Comparison of ENCODE assay signal across 15 cellular contexts in the genomic region with DNA sequence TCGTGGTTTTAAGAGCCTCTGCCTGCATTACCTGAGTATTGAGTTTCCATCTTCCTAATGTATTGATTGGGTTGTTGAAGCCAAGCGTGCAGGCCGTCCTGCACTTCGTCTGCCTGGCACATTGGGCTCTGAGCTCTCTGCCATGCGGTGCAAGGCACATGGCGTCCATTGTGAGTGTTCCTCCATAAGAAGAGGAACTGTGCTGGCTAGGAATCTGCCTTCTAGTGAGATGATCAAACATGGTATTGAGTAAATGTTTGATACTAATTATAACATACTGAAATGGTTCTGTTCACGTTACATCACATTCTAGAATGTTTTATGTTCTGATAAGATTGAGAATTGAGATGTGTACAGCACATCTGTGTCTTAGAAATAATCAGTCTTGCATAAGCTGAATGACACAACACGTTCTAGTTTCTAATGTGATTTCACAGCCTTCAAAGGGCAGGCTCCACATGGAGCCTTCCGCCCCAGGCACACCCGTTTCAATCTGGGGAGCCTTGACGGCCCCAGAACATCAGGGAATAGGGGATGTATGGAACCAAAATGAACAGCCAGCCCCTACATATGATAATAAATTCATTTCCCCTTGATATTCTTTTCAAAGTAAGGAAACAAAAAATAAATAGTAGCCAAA. TPM values are rescaled to one million over a fixed set of nuclear protein-coding genes. Genes with fewer than 3 reads are reported as not detected.
A peak's percentile ranks its signal among the peaks of the same experiment; 100 is the strongest.
DNase-seq lines count a peak whose midpoint lies in the region; ATAC-seq and TF ChIP-seq lines count a peak whose summit lies in the region.
"Had no signal": no experiment of that assay in that cellular context is flagged by ENCODE, and none has a peak within 500 bp of the region (broad histone marks: within the 10 kb centered on the region; RNA-seq: fewer than 3 reads in every experiment).

No MANE protein-coding gene starts in this region.

- DNase-seq in GM23338 (ENCODE audit: low spot score) (no peak), NOMO-1 treated with dmso at 0.1 percent for 144 hours (lab: John Stamatoyannopoulos, UW; ENCODE audit: unreplicated experiment) (peak; percentile 10), neural progenitor cell (ENCODE audit: low spot score) (no peak), DMS79 treated with DMSO at 0.1 percent for 48 hours (lab: John Stamatoyannopoulos, UW) (no peak), Kasumi-1 (lab: John Stamatoyannopoulos, UW) (no peak)
- DNase-seq: activated CD8-positive, alpha-beta memory T cell treated with anti-CD3 and anti-CD28 coated beads for 24 hours; AML-193; dermis blood vessel endothelial cell; NCI-H187 treated with DMSO at 0.1 percent for 48 hours; NCI-H510A; psoas muscle; stimulated activated CD4-positive, alpha-beta T cell treated with anti-CD3 and anti-CD28 coated beads, Interleukin-12 subunit alpha, Interleukin-12 subunit beta, amount 100 ng/mL, for 4 hours had no signal

- H3F3A ChIP-seq in GM23338 (replicated peaks; ENCODE audit: low read depth): peaks cover 9% of the 10 kb centered on the region; the same call in 1 of the 2 replicates
- H3F3A ChIP-seq in neural progenitor cell (ENCODE audit: low read depth): peaks cover 14% of the 10 kb centered on the region

- no peak overlapping the region for H3K9ac ChIP-seq in neural progenitor cell

- ATAC-seq in GM23338 (no peak), HG02798 (IDR thresholded peaks at IDR 0.05; ENCODE audit: poor library complexity, unreplicated experiment) (no peak)
- ATAC-seq: psoas muscle had no signal

- H3K4me1 ChIP-seq in GM23338 (ENCODE audit: insufficient read depth) (peaks cover 43% of the 10 kb centered on the region), neural progenitor cell (peaks cover 29% of the 10 kb centered on the region)

- peaks cover 40% of the 10 kb centered on the region for H3K4me1 Mint-ChIP-seq in GM23338
- H3K4me1 Mint-ChIP-seq in neural progenitor cell: peaks cover 53% of the 10 kb centered on the region

- H4K20me1 ChIP-seq in GM23338 (replicated peaks; ENCODE audit: insufficient read depth) (peaks cover 65% of the 10 kb centered on the region), neural progenitor cell (ENCODE audit: low read depth) (peaks cover 91% of the 10 kb centered on the region)

- H3K27ac ChIP-seq in GM23338 (ENCODE audit: low read depth): 0 out of 2 replicates have a peak overlapping the region, but pooled peaks have one; percentile 46
- H3K27ac ChIP-seq in cingulate gyrus (ENCODE audit: low read depth, low read length): peak overlapping the region; percentile 11
- H3K27ac ChIP-seq in neural progenitor cell: peak overlapping the region; percentile 10
- H3K27ac ChIP-seq: psoas muscle, VCaP had no signal

- H3K9me3 Mint-ChIP-seq in GM23338 (no peaks in the 10 kb centered on the region), neural progenitor cell (no peaks in the 10 kb centered on the region)

- H3K27ac Mint-ChIP-seq in GM23338 (peak overlapping the region; percentile 81), neural progenitor cell (no peak overlapping the region)

- H3K36me3 Mint-ChIP-seq in GM23338 (ENCODE audit: low read depth) (peaks cover 35% of the 10 kb centered on the region), neural progenitor cell (peaks cover 20% of the 10 kb centered on the region)

- H3K27me3 ChIP-seq in GM23338 (ENCODE audit: insufficient read depth) (no peaks in the 10 kb centered on the region), neural progenitor cell (no peaks in the 10 kb centered on the region)

- H3K9me2 ChIP-seq in GM23338 (ENCODE audit: insufficient read depth): no peaks in the 10 kb centered on the region

- H3K79me2 ChIP-seq in GM23338 (replicated peaks; ENCODE audit: insufficient read depth) (peaks cover 93% of the 10 kb centered on the region), neural progenitor cell (ENCODE audit: low read depth) (peaks cover 99% of the 10 kb centered on the region)

- H2AFZ ChIP-seq in GM23338 (no peak overlapping the region), neural progenitor cell (replicated peaks) (no peak overlapping the region)

- TF ChIP-seq CTCF in GM23338 (conservative IDR thresholded peaks at IDR 0.05; ENCODE audit: low read depth in 2 of 2) (no peak), neural progenitor cell (IDR thresholded peaks at IDR 0.05) (no peak)

- H3K4me3 Mint-ChIP-seq in GM23338 (no peak overlapping the region), neural progenitor cell (peak overlapping the region; percentile 58)

- no peaks in the 10 kb centered on the region for H3K9me3 ChIP-seq in neural progenitor cell (ENCODE audit: low read depth)
- H3K9me3 ChIP-seq: psoas muscle had no signal

- H3K27me3 Mint-ChIP-seq in GM23338 (ENCODE audit: insufficient read depth, low read depth, poor library complexity) (peaks cover 14% of the 10 kb centered on the region), neural progenitor cell (ENCODE audit: insufficient read depth, low read depth) (no peaks in the 10 kb centered on the region)

- H3K36me3 ChIP-seq in GM23338 (ENCODE audit: insufficient read depth) (no peaks in the 10 kb centered on the region), neural progenitor cell (no peaks in the 10 kb centered on the region)

- H3K4me2 ChIP-seq in GM23338: no peak overlapping the region
- no peak overlapping the region for H3K4me2 ChIP-seq in neural progenitor cell

- H3K4me3 ChIP-seq in GM23338 (no peak overlapping the region), neural progenitor cell (no peak overlapping the region)
- H3K4me3 ChIP-seq: psoas muscle had no signal

TF ChIP-seq in GM23338, 12 proteins besides CTCF, POLR2A, EP300 and RAD21 (continues in another document):
- TF ChIP-seq EZH2phosphoT487 (IDR thresholded peaks at IDR 0.05; ENCODE audit: unreplicated experiment) (no peak), POLR2AphosphoS5 (IDR thresholded peaks at IDR 0.05; ENCODE audit: low read depth) (no peak), CREB1 (CRISPR knock-in tag; IDR thresholded peaks at IDR 0.05; ENCODE audit: low read depth) (no peak), STAT1 (IDR thresholded peaks at IDR 0.05; ENCODE audit: unreplicated experiment) (no peak), ZNF331 (CRISPR knock-in tag; IDR thresholded peaks at IDR 0.05; ENCODE audit: low read depth) (no peak), JUNB (IDR thresholded peaks at IDR 0.05; ENCODE audit: unreplicated experiment) (no peak), EZH2 (IDR thresholded peaks at IDR 0.05; ENCODE audit: low read depth, unreplicated experiment) (no peak)
- TF ChIP-seq, protein P1, sequence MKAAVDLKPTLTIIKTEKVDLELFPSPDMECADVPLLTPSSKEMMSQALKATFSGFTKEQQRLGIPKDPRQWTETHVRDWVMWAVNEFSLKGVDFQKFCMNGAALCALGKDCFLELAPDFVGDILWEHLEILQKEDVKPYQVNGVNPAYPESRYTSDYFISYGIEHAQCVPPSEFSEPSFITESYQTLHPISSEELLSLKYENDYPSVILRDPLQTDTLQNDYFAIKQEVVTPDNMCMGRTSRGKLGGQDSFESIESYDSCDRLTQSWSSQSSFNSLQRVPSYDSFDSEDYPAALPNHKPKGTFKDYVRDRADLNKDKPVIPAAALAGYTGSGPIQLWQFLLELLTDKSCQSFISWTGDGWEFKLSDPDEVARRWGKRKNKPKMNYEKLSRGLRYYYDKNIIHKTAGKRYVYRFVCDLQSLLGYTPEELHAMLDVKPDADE (IDR thresholded peaks at IDR 0.05): no peak

RNA-seq across cellular contexts. Expression of gene USP10, which starts 42.9 kb away (rescaled TPM):
- 144 and 158 TPM in 2 replicates for total RNA-seq in GM23338 (2014; rRNA removed; shearing (Covaris generic))
- 186 and 194 TPM in 2 replicates for polyA plus RNA-seq in GM23338 (2016; fragmentation: Nextera tagmentation; extraction: Ambion mirVana)
- total RNA-seq in neural progenitor cell (ENCODE audit: low replicate concordance): 117 and 130 TPM in 2 replicates
